30 cellular contexts compared by ENCODE assay signal in the genomic region with DNA sequence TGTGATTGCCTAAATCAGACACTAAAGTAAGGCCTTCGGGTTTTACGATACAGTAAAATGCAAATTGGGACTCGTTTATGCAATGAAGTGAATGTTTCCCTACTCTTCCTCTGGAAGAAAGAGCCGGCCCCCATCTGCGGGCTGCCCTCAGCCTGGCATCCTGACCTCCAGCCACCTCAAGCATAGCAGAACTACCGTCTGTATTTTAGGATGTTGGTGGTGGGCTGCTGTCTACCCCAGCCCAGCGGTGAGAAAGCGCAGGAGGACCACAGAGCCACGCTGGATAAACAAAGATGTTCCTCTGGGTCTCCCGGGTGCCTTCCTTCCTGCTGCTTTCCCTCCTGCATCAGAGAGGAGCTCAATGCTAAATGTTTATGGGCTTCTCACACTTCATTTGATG.
"Had no signal": no experiment of that assay in that cellular context is flagged by ENCODE, and none has a peak within 500 bp of the region (broad histone marks: within the 10 kb centered on the region; RNA-seq: fewer than 3 reads in every experiment).

No MANE protein-coding gene starts in this region.

- DNase-seq: effector CD4-positive, alpha-beta T cell; foreskin keratinocyte; heart left ventricle; hippocampal formation; islet precursor cell; kidney glomerular epithelial cell; left colon; left ventricle myocardium inferior; mucosa of descending colon; naive B cell; stimulated activated CD4-positive, alpha-beta T cell treated with anti-CD3 and anti-CD28 coated beads, Interleukin-4, amount 100 ng/mL, for 4 hours; stimulated activated naive CD8-positive, alpha-beta T cell treated with anti-CD3 and anti-CD28 coated beads, Interleukin-15, Interleukin-2, amounts not matched to agents 100 U/mL and 50 U/mL, for 24 hours; substantia nigra; transverse colon had no signal

- H3K27ac ChIP-seq: dorsolateral prefrontal cortex, epithelial cell of prostate, foreskin keratinocyte, gastroesophageal sphincter, heart left ventricle, left ventricle myocardium inferior, neutrophil, parathyroid adenoma, prostate gland, right atrium auricular region, thoracic aorta, transverse colon, vagina had no signal

- H3K9me3 ChIP-seq: gastroesophageal sphincter, heart left ventricle, left ventricle myocardium inferior, mucosa of descending colon, neutrophil, prostate gland, right atrium auricular region, thoracic aorta, transverse colon, vagina had no signal

- H3K27ac Mint-ChIP-seq: memory B cell; mesothelial cell of epicardium; natural killer cell treated with Interleukin-12 subunit alpha and Interleukin-12 subunit beta and Interleukin-15 and Interleukin-18, amount 100 ng/mL, for 72 hours; stimulated activated memory B cell treated with anti-CD40 and anti-IgM and Interleukin-4, amounts not matched to agents 10 μg/mL and 1 μg/mL and 100 μg/mL, for 72 hours had no signal

- H3K36me3 ChIP-seq: gastroesophageal sphincter, heart left ventricle, left ventricle myocardium inferior, neutrophil, prostate gland, right atrium auricular region, thoracic aorta, transverse colon, vagina had no signal

- H3K36me3 Mint-ChIP-seq: mesothelial cell of epicardium; naive B cell; natural killer cell treated with Interleukin-12 subunit alpha and Interleukin-12 subunit beta and Interleukin-15 and Interleukin-18, amount 100 ng/mL, for 72 hours had no signal

- H3K4me1 Mint-ChIP-seq: stimulated activated memory B cell treated with anti-CD40 and anti-IgM and Interleukin-4, amounts not matched to agents 10 μg/mL and 1 μg/mL and 100 μg/mL, for 72 hours had no signal

- H3K4me1 ChIP-seq: foreskin keratinocyte, gastroesophageal sphincter, heart left ventricle, left ventricle myocardium inferior, parathyroid adenoma, prostate gland, right atrium auricular region, transverse colon, vagina had no signal

- H3K4me3 ChIP-seq: dorsolateral prefrontal cortex, gastroesophageal sphincter, heart left ventricle, left ventricle myocardium inferior, lung, mucosa of descending colon, prostate gland, right atrium auricular region, thoracic aorta, transverse colon, vagina had no signal

- H3K27me3 Mint-ChIP-seq: memory B cell; naive B cell; natural killer cell treated with Interleukin-12 subunit alpha and Interleukin-12 subunit beta and Interleukin-15 and Interleukin-18, amount 100 ng/mL, for 72 hours; stimulated activated memory B cell treated with anti-CD40 and anti-IgM and Interleukin-4, amounts not matched to agents 10 μg/mL and 1 μg/mL and 100 μg/mL, for 72 hours had no signal

- ATAC-seq: foreskin keratinocyte; gastroesophageal sphincter; heart left ventricle; left colon; mucosa of descending colon; sciatic nerve; stimulated activated memory B cell treated with anti-CD40 and anti-IgM and Interleukin-4, amounts not matched to agents 10 μg/mL and 1 μg/mL and 100 μg/mL, for 72 hours; stimulated activated naive CD8-positive, alpha-beta T cell treated with anti-CD3 and anti-CD28 coated beads, Interleukin-15, Interleukin-2, amounts not matched to agents 100 U/mL and 50 U/mL, for 24 hours had no signal

- H3K9me3 Mint-ChIP-seq: memory B cell; mesothelial cell of epicardium; naive B cell; natural killer cell treated with Interleukin-12 subunit alpha and Interleukin-12 subunit beta and Interleukin-15 and Interleukin-18, amount 100 ng/mL, for 72 hours; neural crest cell; stimulated activated memory B cell treated with anti-CD40 and anti-IgM and Interleukin-4, amounts not matched to agents 10 μg/mL and 1 μg/mL and 100 μg/mL, for 72 hours had no signal

- H3K9ac ChIP-seq: parathyroid adenoma had no signal

- H3K27me3 ChIP-seq: dorsolateral prefrontal cortex, foreskin keratinocyte, neutrophil, right atrium auricular region, transverse colon, vagina had no signal

- H3K4me3 Mint-ChIP-seq: memory B cell; mesothelial cell of epicardium; naive B cell; natural killer cell treated with Interleukin-12 subunit alpha and Interleukin-12 subunit beta and Interleukin-15 and Interleukin-18, amount 100 ng/mL, for 72 hours; neural crest cell; stimulated activated memory B cell treated with anti-CD40 and anti-IgM and Interleukin-4, amounts not matched to agents 10 μg/mL and 1 μg/mL and 100 μg/mL, for 72 hours had no signal
